20 cellular contexts compared by ENCODE assay signal in the genomic region with DNA sequence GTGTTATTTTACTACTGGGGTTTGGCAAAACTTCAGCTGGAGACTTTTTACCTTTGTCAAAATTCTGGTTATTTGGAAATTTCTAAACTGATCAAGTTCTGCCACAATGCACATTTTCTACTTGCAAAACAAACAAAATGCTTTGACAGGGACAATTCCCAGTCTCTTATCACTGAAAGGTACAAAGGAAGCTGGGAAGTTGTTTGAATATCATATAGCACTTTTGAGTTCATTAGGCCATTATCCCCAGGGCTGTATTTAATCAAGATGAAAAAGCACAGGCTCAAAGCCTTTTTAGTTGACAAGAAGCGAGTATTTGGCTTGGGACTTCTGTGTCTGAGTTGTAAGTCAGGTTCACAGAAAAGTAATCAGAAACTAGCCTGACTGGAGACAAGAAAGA. TPM values are rescaled to one million over a fixed set of nuclear protein-coding genes. Genes with fewer than 3 reads are reported as not detected.
"Had no signal": no experiment of that assay in that cellular context is flagged by ENCODE, and none has a peak within 500 bp of the region (broad histone marks: within the 10 kb centered on the region; RNA-seq: fewer than 3 reads in every experiment).

No MANE protein-coding gene starts in this region.

- ATAC-seq: activated CD4-positive, CD25-positive, alpha-beta regulatory T cell treated with anti-CD3 and anti-CD28 coated beads, Interleukin-2, amount 50 U/mL, for 24 hours; activated CD8-positive, alpha-beta T cell treated with anti-CD3 and anti-CD28 coated beads for 36 hours; Panc1; Right ventricle myocardium inferior had no signal

- H3K36me3 Mint-ChIP-seq: activated naive CD8-positive, alpha-beta T cell treated with anti-CD3 and anti-CD28 coated beads, Interleukin-2, amount 10 ng/mL, durations not matched to agents 7 days and 5 days had no signal

- H3K36me3 ChIP-seq: adrenal gland had no signal

- H3K4me3 Mint-ChIP-seq: activated CD8-positive, alpha-beta T cell treated with anti-CD3 and anti-CD28 coated beads for 36 hours; activated naive CD8-positive, alpha-beta T cell treated with anti-CD3 and anti-CD28 coated beads, Interleukin-2, amount 10 ng/mL, durations not matched to agents 7 days and 5 days; T-helper 1 cell treated with Interleukin-12 subunit alpha and Interleukin-12 subunit beta and Interleukin-4 antibody, amounts not matched to agents 30 μg/mL and 1 μg/mL, for 36 hours had no signal

- H3K9me3 Mint-ChIP-seq: activated CD8-positive, alpha-beta T cell treated with anti-CD3 and anti-CD28 coated beads for 36 hours had no signal

- H3K27ac ChIP-seq: adrenal gland had no signal

- H3K4me1 ChIP-seq: adrenal gland had no signal

- H3K9me3 ChIP-seq: adrenal gland had no signal

- H3K27ac Mint-ChIP-seq: activated CD8-positive, alpha-beta T cell treated with anti-CD3 and anti-CD28 coated beads for 36 hours; activated naive CD8-positive, alpha-beta T cell treated with anti-CD3 and anti-CD28 coated beads, Interleukin-2, amount 10 ng/mL, durations not matched to agents 7 days and 5 days had no signal

- DNase-seq: activated CD4-positive, alpha-beta T cell treated with anti-CD3 and anti-CD28 coated beads for 4 hours; activated CD8-positive, alpha-beta memory T cell treated with anti-CD3 and anti-CD28 coated beads, Interleukin-2, amount 50 U/mL, for 4 hours; activated CD8-positive, alpha-beta T cell treated with anti-CD3 and anti-CD28 coated beads for 36 hours; activated naive CD4-positive, alpha-beta T cell treated with anti-CD3 and anti-CD28 coated beads, Interleukin-2, amount 50 U/mL, for 16 hours; activated naive CD8-positive, alpha-beta T cell treated with anti-CD3 and anti-CD28 coated beads, Interleukin-2, amount 10 ng/mL, durations not matched to agents 7 days and 5 days; adrenal gland; anterior cingulate cortex; MM.1S; NCI-H1105; NCI-H1436 treated with DMSO at 0.1 percent for 48 hours; NCI-H1930; NCI-H510A treated with DMSO at 0.1 percent for 48 hours; NCI-H69; NK-92 treated with Interleukin-12 subunit alpha and Interleukin-12 subunit beta, amount 100 ng/mL, for 24 hours; OCI-M1; RPMI8226 had no signal

- H3K4me3 ChIP-seq: adrenal gland had no signal

RNA-seq across cellular contexts. Expression of gene HORMAD2, which starts 3.0 kb away (rescaled TPM):
- total RNA-seq: activated CD8-positive, alpha-beta T cell treated with anti-CD3 and anti-CD28 coated beads for 36 hours; adrenal gland; Right ventricle myocardium inferior had no signal
- polyA plus RNA-seq: adrenal gland had no signal
